Comparison of ENCODE assay signal across 1 cellular context in the genomic region with DNA sequence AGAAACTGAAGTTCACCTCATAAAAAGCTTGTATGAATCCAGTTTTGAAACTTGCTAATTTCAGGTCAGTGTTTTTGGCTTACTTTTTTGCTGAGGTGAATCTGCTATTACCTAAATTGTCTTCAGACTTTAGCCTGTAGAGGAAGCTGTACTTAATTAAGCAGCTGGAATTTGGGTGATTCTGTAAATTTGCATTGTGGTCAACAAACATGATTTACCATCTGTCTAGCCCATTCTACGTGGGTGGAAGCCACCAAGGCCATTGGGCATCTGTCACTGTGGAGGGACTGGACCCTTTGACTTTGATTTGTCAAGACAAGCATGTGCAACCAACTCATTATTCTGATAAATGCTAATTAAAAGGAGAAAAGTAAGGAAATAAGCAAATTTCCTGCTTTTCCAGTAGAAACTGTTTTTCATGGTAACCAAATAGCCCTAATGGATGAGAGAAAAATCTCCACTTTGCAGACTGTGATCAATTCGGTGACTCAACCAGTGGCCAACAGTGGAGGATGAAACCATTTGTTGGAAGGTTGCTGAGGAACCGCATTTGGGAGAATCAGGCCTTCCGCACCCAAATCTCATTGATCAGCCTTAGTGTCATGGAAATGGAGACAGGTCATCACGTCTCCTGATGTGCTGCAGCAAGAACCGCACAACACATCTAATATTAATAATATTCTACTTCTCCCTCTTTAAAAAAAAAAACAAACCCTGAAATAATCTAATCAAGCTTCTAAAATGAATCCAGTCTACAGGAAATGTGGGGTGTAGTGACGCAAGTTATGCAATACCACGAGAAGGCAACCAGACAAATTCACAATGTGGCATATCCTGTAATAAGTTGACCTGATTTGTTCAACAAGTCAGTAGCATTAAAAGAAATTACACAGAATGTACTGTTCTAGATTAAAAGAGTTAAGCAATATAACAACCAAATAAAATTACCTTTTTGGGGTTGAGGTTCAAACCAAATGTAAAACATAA.
TF ChIP-seq lines count a peak whose summit lies in the region.

No MANE protein-coding gene starts in this region.

TF ChIP-seq in IMR-90, 13 proteins besides CTCF, POLR2A, EP300 and RAD21:
- no peak for TF ChIP-seq MAFK (IDR thresholded peaks at IDR 0.05; ENCODE audit: low read depth, low read length)
- peak; percentile 53 for TF ChIP-seq CEBPB (IDR thresholded peaks at IDR 0.05; ENCODE audit: low read depth, low read length)
TF ChIP-seq in IMR-90: peak in this region for 1.
